ENCODE assay signal across 13 cellular contexts in the genomic region with DNA sequence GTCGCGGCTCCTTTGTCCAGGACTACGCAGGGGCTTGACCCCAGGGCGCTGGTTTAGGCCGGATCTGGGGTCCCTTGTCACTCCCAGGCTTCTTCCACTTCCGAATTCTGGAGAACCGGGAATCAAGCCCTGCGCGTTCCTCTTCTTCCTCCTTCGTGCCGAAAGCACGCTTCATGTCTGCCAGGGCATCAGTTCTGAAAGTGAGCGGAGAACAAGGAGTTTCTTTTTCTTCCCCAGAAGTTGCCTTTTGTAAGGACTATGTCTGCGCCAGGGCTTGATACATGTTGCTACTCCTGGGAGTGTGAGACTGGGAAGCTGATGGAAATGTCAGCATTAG.
DNase-seq lines count a peak whose midpoint lies in the region; ATAC-seq and TF ChIP-seq lines count a peak whose summit lies in the region.
"Had no signal": no experiment of that assay in that cellular context is flagged by ENCODE, and none has a peak within 500 bp of the region (broad histone marks: within the 10 kb centered on the region; RNA-seq: fewer than 3 reads in every experiment).

No MANE protein-coding gene starts in this region.

- WGBS in upper lobe of left lung, 2 donors, result 76 to 80% methylated on average over 14 of the region's 14 CpGs

- H3K9me3 ChIP-seq in muscle layer of duodenum (ENCODE audit: control insufficient read depth in 1 of 2, low read length in 2 of 2), result no peaks in the 10 kb centered on the region
- H3K9me3 ChIP-seq in upper lobe of left lung, result no peaks in the 10 kb centered on the region
- H3K9me3 ChIP-seq: HAP-1 had no signal

- no peak for TF ChIP-seq POLR2A in upper lobe of left lung (IDR thresholded peaks at IDR 0.05)

- intact Hi-C loops in Right ventricle myocardium inferior (cut with DNase I), result loop anchor here (5.0 to 10.0 kb wide), 2 partner anchors 195 to 1162 kb away; a partner anchor contains a TSS
- intact Hi-C loops in cardiac septum (cut with DNase I), result loop anchor here (5.0 to 10.0 kb wide), 3 partner anchors 195 to 932 kb away; a partner anchor contains a TSS

- H3K4me3 ChIP-seq in muscle layer of duodenum (ENCODE audit: low read depth in 1 of 2, low read length in 2 of 2), result peak overlapping the region in 1 of 2 donors; percentile 66
- H3K4me3 ChIP-seq in upper lobe of left lung, result peak overlapping the region in 3 of 4 donors; percentile 35 to 54 (median 49)

- H3K4me1 ChIP-seq in muscle layer of duodenum (ENCODE audit: control insufficient read depth in 1 of 2, insufficient read depth in 2 of 2, low read length in 2 of 2) (peaks cover 0 to 27% of the 10 kb centered on the region in 2 donors), upper lobe of left lung (peaks cover 4 to 13% (median 7%) of the 10 kb centered on the region in 4 donors)
- H3K4me1 ChIP-seq: HAP-1 had no signal

- H3K4me3 Mint-ChIP-seq in chondrocyte (ENCODE audit: unreplicated experiment), result peak overlapping the region; percentile 18

- H3K27ac ChIP-seq in muscle layer of duodenum (ENCODE audit: low read length) (peak overlapping the region; percentile 58), upper lobe of left lung (peak overlapping the region in 2 of 4 donors; percentile 35 to 58)
- H3K27ac ChIP-seq: SK-N-MC had no signal

- H3K9me3 Mint-ChIP-seq in chondrocyte (ENCODE audit: low read depth), result no peaks in the 10 kb centered on the region

- H3K36me3 Mint-ChIP-seq in chondrocyte (ENCODE audit: low read depth), result no peaks in the 10 kb centered on the region

- peak; percentile 12 for ATAC-seq in Right ventricle myocardium inferior
- no peak for ATAC-seq in upper lobe of left lung (ENCODE audit: low FRiP score in 2 of 2)
- no peak for ATAC-seq in GM18517 (IDR thresholded peaks at IDR 0.05; ENCODE audit: unreplicated experiment)

- DNase-seq in Right ventricle myocardium inferior (ENCODE audit: missing footprints), result no peak
- DNase-seq in cardiac septum (ENCODE audit: low spot score), result no peak
- no peak for DNase-seq in chondrocyte (ENCODE audit: low spot score)
- DNase-seq in upper lobe of left lung, result no peak
- DNase-seq in activated gamma-delta T cell (lab: John Stamatoyannopoulos, UW), result no peak
- no peak for DNase-seq in NCI-H1417 (lab: John Stamatoyannopoulos, UW)
- DNase-seq: AML-193; NCI-H524 treated with DMSO at 0.1 percent for 48 hours; stimulated activated CD4-positive, alpha-beta T cell treated with anti-CD3 and anti-CD28 coated beads, Interleukin-4, amount 100 ng/mL, for 1 hour had no signal

- H3K4me1 Mint-ChIP-seq in chondrocyte (ENCODE audit: low read depth), result peaks cover 6% of the 10 kb centered on the region

- H3K36me3 ChIP-seq in muscle layer of duodenum (ENCODE audit: control insufficient read depth in 1 of 2, insufficient read depth in 2 of 2, low read length in 2 of 2), result no peaks in the 10 kb centered on the region
- no peaks in the 10 kb centered on the region for H3K36me3 ChIP-seq in upper lobe of left lung
- H3K36me3 ChIP-seq: HAP-1 had no signal

- no peak overlapping the region for H3K27ac Mint-ChIP-seq in chondrocyte (ENCODE audit: unreplicated experiment)

- TF ChIP-seq CTCF in chondrocyte (IDR thresholded peaks at IDR 0.05), result no peak
- TF ChIP-seq CTCF in upper lobe of left lung (IDR thresholded peaks at IDR 0.05), result no peak

- no peaks in the 10 kb centered on the region for H3K27me3 ChIP-seq in muscle layer of duodenum (ENCODE audit: low read depth, low read length)
- H3K27me3 ChIP-seq in upper lobe of left lung, result peaks cover 0 to 6% (median 0%) of the 10 kb centered on the region in 4 donors

- peaks cover 4% of the 10 kb centered on the region for H3K27me3 Mint-ChIP-seq in chondrocyte (ENCODE audit: low read depth)

- TF ChIP-seq EP300 in upper lobe of left lung (IDR thresholded peaks at IDR 0.05), result no peak
